ENCODE assay signal across 2 cellular contexts in genomic region chrX:109624641-109625311, GRCh38.
TF ChIP-seq lines count a peak whose summit lies in the region.

KCNE5 (minus strand) TSS chrX:109625172; CDS start chrX:109625020, 152 bp downstream.

TF ChIP-seq in SK-N-SH, 30 proteins besides CTCF, POLR2A, EP300 and RAD21 (continued from another document):
- TF ChIP-seq IRF3 (IDR thresholded peaks at IDR 0.05; ENCODE audit: low read depth, low read length) (no peak), PBX3 (IDR thresholded peaks at IDR 0.05) (no peak), CHD2 (IDR thresholded peaks at IDR 0.05; ENCODE audit: low read length, partially characterized antibody) (no peak), SMC3 (IDR thresholded peaks at IDR 0.05; ENCODE audit: low read depth, low read length) (no peak), REST (IDR thresholded peaks at IDR 0.05; ENCODE audit: low read depth, low read length) (no peak), TCF12 (IDR thresholded peaks at IDR 0.05) (no peak), MAX (IDR thresholded peaks at IDR 0.05; ENCODE audit: low read depth) (no peak), RCOR1 (IDR thresholded peaks at IDR 0.05; ENCODE audit: low read length) (no peak), MEF2A (IDR thresholded peaks at IDR 0.05; ENCODE audit: borderline replicate concordance, low read depth) (no peak), NFIC (IDR thresholded peaks at IDR 0.05; ENCODE audit: borderline replicate concordance) (no peak), TAF1 (IDR thresholded peaks at IDR 0.05; ENCODE audit: borderline replicate concordance, low read depth, low read length) (no peak), RXRA (IDR thresholded peaks at IDR 0.05; ENCODE audit: borderline replicate concordance, low read depth) (no peak), SIN3A (IDR thresholded peaks at IDR 0.05; ENCODE audit: borderline replicate concordance, low read depth, low read length) (no peak)

TF ChIP-seq in SK-N-SH treated with all-trans-retinoic acid at 6 μM for 48 hours, 23 proteins besides CTCF, POLR2A, EP300 and RAD21 (continued from another document):
- TF ChIP-seq CSRNP3 (CRISPR knock-in tag; IDR thresholded peaks at IDR 0.05) (no peak), CREB5 (CRISPR knock-in tag; IDR thresholded peaks at IDR 0.05; ENCODE audit: low read depth) (no peak), ISL1 (CRISPR knock-in tag; IDR thresholded peaks at IDR 0.05) (no peak), ESRRG (CRISPR knock-in tag; IDR thresholded peaks at IDR 0.05) (no peak), ZNF70 (CRISPR knock-in tag; IDR thresholded peaks at IDR 0.05) (no peak), PATZ1 (CRISPR knock-in tag; IDR thresholded peaks at IDR 0.05; ENCODE audit: borderline replicate concordance) (no peak), ZC3H10 (CRISPR knock-in tag; IDR thresholded peaks at IDR 0.05) (no peak)
TF ChIP-seq in SK-N-SH treated with all-trans-retinoic acid at 6 μM for 48 hours: peak in this region for 0.
